Comparison of ENCODE assay signal across 8 cellular contexts in genomic region chr5:149549461-149550266, GRCh38. TPM values are rescaled to one million over a fixed set of nuclear protein-coding genes. Genes with fewer than 3 reads are reported as not detected.
DNase-seq lines count a peak whose midpoint lies in the region; ATAC-seq and TF ChIP-seq lines count a peak whose summit lies in the region.

No MANE protein-coding gene starts in this region.

- CTCF ChIA-PET in activated CD4-positive, alpha-beta T cell treated with anti-CD3 and anti-CD28 coated beads for 36 hours (lab: Charles Lee): interaction anchor here (0.7 to 2.9 kb wide), 12 partner anchors 9 to 204 kb away, joined by 3 to 12 read pairs (median 4); partner anchors contain the start of gene GRPEL2
- CTCF ChIA-PET in activated CD8-positive, alpha-beta memory T cell treated with anti-CD3 and anti-CD28 coated beads, Interleukin-2, amount 10 ng/mL, durations not matched to agents 7 days and 5 days (lab: Charles Lee): interaction anchor here (0.5 to 4.6 kb wide), 9 partner anchors 12 to 182 kb away, joined by 3 to 32 read pairs (median 4); no protein-coding TSS in a partner anchor

- no peaks in the 10 kb centered on the region for H3K9me3 Mint-ChIP-seq in activated CD4-positive, alpha-beta T cell treated with anti-CD3 and anti-CD28 coated beads for 36 hours (ENCODE audit: low read depth)
- H3K9me3 Mint-ChIP-seq in activated CD8-positive, alpha-beta memory T cell treated with anti-CD3 and anti-CD28 coated beads, Interleukin-2, amount 10 ng/mL, durations not matched to agents 7 days and 5 days (ENCODE audit: low read depth): no peaks in the 10 kb centered on the region
- no peaks in the 10 kb centered on the region for H3K9me3 Mint-ChIP-seq in neural crest cell

- peak; percentile 66 for DNase-seq in activated CD4-positive, alpha-beta T cell treated with anti-CD3 and anti-CD28 coated beads for 36 hours
- no peak for DNase-seq in activated CD4-positive, alpha-beta T cell treated with anti-CD3 and anti-CD28 coated beads for 1 hour
- DNase-seq in NCI-H460 (ENCODE audit: extremely low read depth, low read depth) (peak; percentile 30), fibroblast of gingiva (ENCODE audit: low read depth) (peak; percentile 44), neural crest cell (ENCODE audit: low read depth, low spot score) (no peak), ureter (ENCODE audit: low spot score) (no peak)
- peak; percentile 65 for DNase-seq in activated CD8-positive, alpha-beta memory T cell treated with anti-CD3 and anti-CD28 coated beads, Interleukin-2, amount 10 ng/mL, durations not matched to agents 7 days and 5 days

- peaks cover 42% of the 10 kb centered on the region for H3K4me1 Mint-ChIP-seq in activated CD4-positive, alpha-beta T cell treated with anti-CD3 and anti-CD28 coated beads for 36 hours
- H3K4me1 Mint-ChIP-seq in activated CD8-positive, alpha-beta memory T cell treated with anti-CD3 and anti-CD28 coated beads, Interleukin-2, amount 10 ng/mL, durations not matched to agents 7 days and 5 days: peaks cover 33% of the 10 kb centered on the region
- H3K4me1 Mint-ChIP-seq in neural crest cell: peaks cover 32% of the 10 kb centered on the region

- H3K4me3 Mint-ChIP-seq in activated CD4-positive, alpha-beta T cell treated with anti-CD3 and anti-CD28 coated beads for 36 hours: peak overlapping the region; percentile 95
- H3K4me3 Mint-ChIP-seq in activated CD8-positive, alpha-beta memory T cell treated with anti-CD3 and anti-CD28 coated beads, Interleukin-2, amount 10 ng/mL, durations not matched to agents 7 days and 5 days: peak overlapping the region; percentile 96
- peak overlapping the region; percentile 97 for H3K4me3 Mint-ChIP-seq in neural crest cell

- peaks cover 56% of the 10 kb centered on the region for H3K36me3 Mint-ChIP-seq in activated CD4-positive, alpha-beta T cell treated with anti-CD3 and anti-CD28 coated beads for 36 hours (ENCODE audit: low read depth)
- H3K36me3 Mint-ChIP-seq in activated CD8-positive, alpha-beta memory T cell treated with anti-CD3 and anti-CD28 coated beads, Interleukin-2, amount 10 ng/mL, durations not matched to agents 7 days and 5 days: peaks cover 49% of the 10 kb centered on the region
- H3K36me3 Mint-ChIP-seq in neural crest cell (ENCODE audit: low read depth): peaks cover 16% of the 10 kb centered on the region

- intact Hi-C loops in activated CD4-positive, alpha-beta T cell treated with anti-CD3 and anti-CD28 coated beads for 36 hours (cut with DNase I, micrococcal nuclease): loop anchor here (2.0 to 5.0 kb wide), 3 partner anchors 37 to 1167 kb away; partner anchors contain the start of genes FBXO38 (in 1 of the 2) and RPS14 (in 1 of the 2)

- H3K27me3 Mint-ChIP-seq in activated CD4-positive, alpha-beta T cell treated with anti-CD3 and anti-CD28 coated beads for 36 hours: no peaks in the 10 kb centered on the region
- H3K27me3 Mint-ChIP-seq in activated CD8-positive, alpha-beta memory T cell treated with anti-CD3 and anti-CD28 coated beads, Interleukin-2, amount 10 ng/mL, durations not matched to agents 7 days and 5 days: no peaks in the 10 kb centered on the region
- H3K27me3 Mint-ChIP-seq in neural crest cell (ENCODE audit: low read depth): no peaks in the 10 kb centered on the region

- ATAC-seq in activated CD4-positive, alpha-beta T cell treated with anti-CD3 and anti-CD28 coated beads for 36 hours: peak; percentile 6
- ATAC-seq in HG02870 (IDR thresholded peaks at IDR 0.05; ENCODE audit: unreplicated experiment): peak; percentile 37
- ATAC-seq in activated CD8-positive, alpha-beta memory T cell treated with anti-CD3 and anti-CD28 coated beads, Interleukin-2, amount 10 ng/mL, durations not matched to agents 7 days and 5 days: no peak

- H3K27ac Mint-ChIP-seq in activated CD4-positive, alpha-beta T cell treated with anti-CD3 and anti-CD28 coated beads for 36 hours: peak overlapping the region; percentile 100
- peak overlapping the region; percentile 98 for H3K27ac Mint-ChIP-seq in activated CD8-positive, alpha-beta memory T cell treated with anti-CD3 and anti-CD28 coated beads, Interleukin-2, amount 10 ng/mL, durations not matched to agents 7 days and 5 days
- peak overlapping the region; percentile 99 for H3K27ac Mint-ChIP-seq in neural crest cell (ENCODE audit: unreplicated experiment)

- no peak for TF ChIP-seq CTCF in neural crest cell (conservative IDR thresholded peaks at IDR 0.05)

- POLR2A ChIA-PET in activated CD4-positive, alpha-beta T cell treated with anti-CD3 and anti-CD28 coated beads for 36 hours (lab: Charles Lee): interaction anchor here (0.6 to 3.3 kb wide), 12 partner anchors 12 to 204 kb away, joined by 3 to 31 read pairs (median 3); partner anchors contain the start of genes GRPEL2 and PCYOX1L

RNA-seq across cellular contexts. Expression of gene CSNK1A1, which starts 1.6 kb away (rescaled TPM):
- 100 to 1,000 TPM; 169 to 203 TPM for total RNA-seq in activated CD4-positive, alpha-beta T cell treated with anti-CD3 and anti-CD28 coated beads for 36 hours
- total RNA-seq in NCI-H460 (2014; rRNA removed; shearing (Covaris generic)): 330 and 335 TPM in 2 replicates
- 140 and 170 TPM in 2 replicates for polyA plus RNA-seq in NCI-H460 (2014; cell fraction: nucleus; rRNA removed)
- 100 to 1,000 TPM; 193 to 204 TPM for total RNA-seq in activated CD8-positive, alpha-beta memory T cell treated with anti-CD3 and anti-CD28 coated beads, Interleukin-2, amount 10 ng/mL, durations not matched to agents 7 days and 5 days
- total RNA-seq in neural crest cell (218 and 219 TPM in 2 replicates), ureter (381 TPM)

RNA-seq across cellular contexts. Expression of gene ARHGEF37, which starts 31.6 kb away (rescaled TPM):
- total RNA-seq in activated CD4-positive, alpha-beta T cell treated with anti-CD3 and anti-CD28 coated beads for 36 hours: 1 to 10 TPM; 1.7 to 2.1 TPM
- 1.6 and 1.8 TPM in 2 replicates for total RNA-seq in NCI-H460 (2014; rRNA removed; shearing (Covaris generic))
- 1.2 and 2.2 TPM in 2 replicates for polyA plus RNA-seq in NCI-H460 (2014; cell fraction: nucleus; rRNA removed)
- 1 to 10 TPM in 1 of 2 experiments, under 1 TPM in 1; 0.37 to 1.1 TPM for total RNA-seq in activated CD8-positive, alpha-beta memory T cell treated with anti-CD3 and anti-CD28 coated beads, Interleukin-2, amount 10 ng/mL, durations not matched to agents 7 days and 5 days
- total RNA-seq in neural crest cell (1.9 and 2.3 TPM in 2 replicates), ureter (11.9 TPM)

Comparison
In these comparisons a context has a peak if more than half of its experiments do, and no peak if none do; other contexts are left out.
1. DNase-seq: peak in activated CD4-positive, alpha-beta T cell treated with anti-CD3 and anti-CD28 coated beads for 36 hours (single experiment), NCI-H460 (single experiment), activated CD8-positive, alpha-beta memory T cell treated with anti-CD3 and anti-CD28 coated beads, Interleukin-2, amount 10 ng/mL, durations not matched to agents 7 days and 5 days (single experiment) and fibroblast of gingiva (single experiment); none in activated CD4-positive, alpha-beta T cell treated with anti-CD3 and anti-CD28 coated beads for 1 hour (single experiment), neural crest cell (single experiment) and ureter (single experiment).
2. Peak in every context shown above with its lines, with median percentiles within 50 percentile points of each other: H3K27ac Mint-ChIP-seq and H3K4me3 Mint-ChIP-seq.